ENCODE assay signal across 8 cellular contexts in the genomic region with DNA sequence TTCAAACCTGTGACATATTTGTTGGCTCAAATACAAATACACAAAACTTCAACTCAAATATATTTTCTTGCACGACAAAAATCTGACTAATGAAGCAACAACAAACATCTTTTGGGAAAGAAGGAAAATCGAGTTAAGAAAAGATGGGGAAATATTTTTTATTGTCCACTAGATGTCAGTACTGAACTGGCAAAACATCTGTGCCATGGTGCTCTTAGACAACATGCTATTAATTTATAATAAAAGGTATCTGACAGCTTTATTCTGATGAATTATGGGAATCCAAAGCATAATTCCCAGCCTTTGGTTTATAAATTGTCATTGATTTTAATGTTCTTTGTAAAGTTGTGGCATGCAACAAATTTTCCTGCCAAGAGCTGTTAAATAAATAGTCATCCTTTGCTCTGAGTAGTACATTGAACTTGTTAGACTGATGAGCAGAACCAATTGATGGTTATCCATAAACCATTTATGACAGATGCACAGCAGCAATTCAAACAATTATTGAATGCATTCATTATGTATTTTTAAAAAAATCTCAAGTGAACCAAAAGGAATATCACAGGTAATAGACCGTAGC.
DNase-seq lines count a peak whose midpoint lies in the region; ATAC-seq and TF ChIP-seq lines count a peak whose summit lies in the region.

No MANE protein-coding gene starts in this region.

- H3K36me3 ChIP-seq in left lung: no peaks in the 10 kb centered on the region

- peak; percentile 65 for DNase-seq in NCI-H2171 treated with DMSO at 0.1 percent for 48 hours (lab: John Stamatoyannopoulos, UW)
- DNase-seq in NCI-H2171 (lab: John Stamatoyannopoulos, UW): no peak
- peak; percentile 84 for DNase-seq in NCI-H1694 treated with DMSO at 0.1 percent for 48 hours (lab: John Stamatoyannopoulos, UW)
- DNase-seq in astrocyte of the hippocampus (ENCODE audit: low read depth, low spot score): peak; percentile 56
- DNase-seq in left lung: no peak
- no peak for DNase-seq in occipital lobe (lab: John Stamatoyannopoulos, UW)
- DNase-seq in right cardiac atrium: no peak

- H3K27ac ChIP-seq in left lung: no peak overlapping the region
- H3K27ac ChIP-seq in right cardiac atrium (ENCODE audit: low read length): no peak overlapping the region

- peak; percentile 78 for ATAC-seq in left lung
- ATAC-seq in GM21447 (IDR thresholded peaks at IDR 0.05; ENCODE audit: unreplicated experiment): no peak
- ATAC-seq in right cardiac atrium: no peak

- H3K9me3 ChIP-seq in left lung: no peaks in the 10 kb centered on the region
- H3K9me3 ChIP-seq in right cardiac atrium (ENCODE audit: control insufficient read depth, low read length): no peaks in the 10 kb centered on the region

- H3K4me3 ChIP-seq in left lung: no peak overlapping the region
- H3K4me3 ChIP-seq in right cardiac atrium (ENCODE audit: low read length): no peak overlapping the region

- intact Hi-C loops in left lung (cut with DNase I) (no loop called here), right cardiac atrium (cut with DNase I) (loop anchor here in 1 of 4 donors (10.0 kb wide), 1 partner anchor 199 kb away; no protein-coding TSS in a partner anchor)

- TF ChIP-seq CTCF in left lung (IDR thresholded peaks at IDR 0.05): peak in 1 of 2 donors; percentile 53

- H3K4me1 ChIP-seq in left lung: no peaks in the 10 kb centered on the region
- H3K4me1 ChIP-seq in right cardiac atrium (ENCODE audit: control insufficient read depth, insufficient read depth, low read length): no peaks in the 10 kb centered on the region

- WGBS in right cardiac atrium: 29% methylated on average over 3 of the region's 3 CpGs

- H3K27me3 ChIP-seq in left lung: peaks cover 5% of the 10 kb centered on the region in 2 donors
- H3K27me3 ChIP-seq in right cardiac atrium (ENCODE audit: control insufficient read depth, insufficient read depth): no peaks in the 10 kb centered on the region

Comparison
In these comparisons a context has a peak if more than half of its experiments do, and no peak if none do; other contexts are left out.
1. DNase-seq: peak in NCI-H2171 treated with DMSO at 0.1 percent for 48 hours (single experiment), NCI-H1694 treated with DMSO at 0.1 percent for 48 hours (single experiment) and astrocyte of the hippocampus (single experiment); none in NCI-H2171 (single experiment), left lung (0 of 2), occipital lobe (single experiment) and right cardiac atrium (0 of 3).